In the genomic region with DNA sequence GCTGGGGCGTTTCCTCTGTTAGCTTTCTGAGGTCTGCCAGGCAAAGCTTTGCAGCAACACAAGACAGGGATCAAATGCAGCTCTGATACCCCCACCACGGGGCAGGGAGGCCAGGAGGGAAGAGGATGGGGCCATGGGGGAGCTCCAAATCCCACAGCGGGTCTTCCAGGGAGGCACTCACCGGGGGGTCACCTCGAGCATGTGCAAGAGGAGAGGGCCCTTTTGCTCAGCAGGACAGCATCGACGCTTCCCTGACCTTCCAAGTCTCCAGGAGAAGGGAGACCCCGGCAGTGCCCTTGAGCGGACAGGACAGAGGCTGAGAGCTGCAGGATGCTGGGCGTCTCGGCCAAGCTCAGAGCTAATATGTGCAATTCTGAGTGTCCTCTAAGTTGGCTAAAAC, we compare ENCODE assay signal across 19 cellular contexts.
"Had no signal": no experiment of that assay in that cellular context is flagged by ENCODE, and none has a peak within 500 bp of the region (broad histone marks: within the 10 kb centered on the region; RNA-seq: fewer than 3 reads in every experiment).

No MANE protein-coding gene starts in this region.

- ATAC-seq: activated CD4-positive, alpha-beta T cell treated with anti-CD3 and anti-CD28 coated beads for 36 hours; activated naive CD8-positive, alpha-beta T cell treated with anti-CD3 and anti-CD28 coated beads, Interleukin-2, amount 50 U/mL, for 24 hours; esophagus mucosa; gastrocnemius medialis; heart right ventricle had no signal

- H3K27ac Mint-ChIP-seq: activated CD4-positive, alpha-beta memory T cell treated with anti-CD3 and anti-CD28 coated beads for 36 hours; activated CD4-positive, alpha-beta T cell treated with anti-CD3 and anti-CD28 coated beads for 36 hours; activated naive CD4-positive, alpha-beta T cell treated with anti-CD3 and anti-CD28 coated beads for 36 hours; activated naive CD8-positive, alpha-beta T cell treated with anti-CD3 and anti-CD28 coated beads, Interleukin-2, amount 50 U/mL, for 24 hours; memory B cell; naive B cell; T-helper 2 cell treated with Interferon-gamma antibody and Interleukin-4, amounts not matched to agents 5 μg/mL and 100 μg/mL, for 36 hours had no signal

- DNase-seq: activated CD4-positive, alpha-beta memory T cell treated with anti-CD3 and anti-CD28 coated beads for 36 hours; activated CD4-positive, alpha-beta T cell treated with anti-CD3 and anti-CD28 coated beads for 36 hours; activated naive CD4-positive, alpha-beta T cell treated with anti-CD3 and anti-CD28 coated beads for 36 hours; activated naive CD8-positive, alpha-beta T cell treated with anti-CD3 and anti-CD28 coated beads, Interleukin-2, amount 50 U/mL, for 24 hours; brain microvascular endothelial cell; effector CD8-positive, alpha-beta T cell; gastrocnemius medialis; heart right ventricle; left ventricle myocardium inferior; mucosa of descending colon; naive B cell; stimulated activated naive CD4-positive, alpha-beta T cell had no signal

- H3K27me3 ChIP-seq: brain microvascular endothelial cell, gastrocnemius medialis, pancreas, vagina had no signal

- H3K9me3 ChIP-seq: gastrocnemius medialis, heart right ventricle, left ventricle myocardium inferior, mucosa of descending colon, neutrophil, pancreas, tibial artery, vagina had no signal

- H3K4me3 Mint-ChIP-seq: activated CD4-positive, alpha-beta memory T cell treated with anti-CD3 and anti-CD28 coated beads for 36 hours; activated CD4-positive, alpha-beta T cell treated with anti-CD3 and anti-CD28 coated beads for 36 hours; activated naive CD4-positive, alpha-beta T cell treated with anti-CD3 and anti-CD28 coated beads for 36 hours; activated naive CD8-positive, alpha-beta T cell treated with anti-CD3 and anti-CD28 coated beads, Interleukin-2, amount 50 U/mL, for 24 hours; memory B cell; naive B cell; T-helper 2 cell treated with Interferon-gamma antibody and Interleukin-4, amounts not matched to agents 5 μg/mL and 100 μg/mL, for 36 hours had no signal

- H3K36me3 Mint-ChIP-seq: activated CD4-positive, alpha-beta memory T cell treated with anti-CD3 and anti-CD28 coated beads for 36 hours; memory B cell; naive B cell had no signal

- H3K27me3 Mint-ChIP-seq: activated naive CD8-positive, alpha-beta T cell treated with anti-CD3 and anti-CD28 coated beads, Interleukin-2, amount 50 U/mL, for 24 hours had no signal

- H3K4me1 ChIP-seq: gastrocnemius medialis, heart right ventricle, left ventricle myocardium inferior, pancreas, vagina had no signal

- H3K9me3 Mint-ChIP-seq: activated CD4-positive, alpha-beta memory T cell treated with anti-CD3 and anti-CD28 coated beads for 36 hours; activated naive CD4-positive, alpha-beta T cell treated with anti-CD3 and anti-CD28 coated beads for 36 hours; activated naive CD8-positive, alpha-beta T cell treated with anti-CD3 and anti-CD28 coated beads, Interleukin-2, amount 50 U/mL, for 24 hours; memory B cell; T-helper 2 cell treated with Interferon-gamma antibody and Interleukin-4, amounts not matched to agents 5 μg/mL and 100 μg/mL, for 36 hours had no signal

- H3K36me3 ChIP-seq: brain microvascular endothelial cell, gastrocnemius medialis, heart right ventricle, left ventricle myocardium inferior, pancreas, tibial artery, vagina had no signal

- H3K27ac ChIP-seq: brain microvascular endothelial cell, gastrocnemius medialis, heart right ventricle, left ventricle myocardium inferior, neutrophil, pancreas, tibial artery, vagina had no signal

- H3K4me3 ChIP-seq: gastrocnemius medialis, heart right ventricle, left ventricle myocardium inferior, mucosa of descending colon, pancreas, tibial artery, vagina had no signal

- H3K4me1 Mint-ChIP-seq: activated CD4-positive, alpha-beta T cell treated with anti-CD3 and anti-CD28 coated beads for 36 hours; activated naive CD8-positive, alpha-beta T cell treated with anti-CD3 and anti-CD28 coated beads, Interleukin-2, amount 50 U/mL, for 24 hours; memory B cell; naive B cell had no signal
